Comparison of ENCODE assay signal across 8 cellular contexts in the genomic region with DNA sequence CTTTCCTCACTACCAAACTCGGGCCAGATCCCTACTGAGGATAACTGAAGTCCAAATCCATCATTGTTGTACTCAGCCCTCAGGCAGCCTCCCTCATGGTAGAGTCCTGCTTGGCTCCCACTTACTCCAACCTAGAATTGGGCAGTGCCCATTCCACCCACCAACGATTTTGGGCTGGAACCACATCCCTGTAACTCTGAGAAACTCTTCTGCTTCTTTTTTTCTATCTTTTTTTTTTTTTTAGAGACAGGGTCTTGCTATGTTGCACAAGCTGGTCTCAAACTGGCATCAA. TPM values are rescaled to one million over a fixed set of nuclear protein-coding genes. Genes with fewer than 3 reads are reported as not detected.
DNase-seq lines count a peak whose midpoint lies in the region; ATAC-seq, FAIRE-seq and TF ChIP-seq lines count a peak whose summit lies in the region.

No MANE protein-coding gene starts in this region.

- no peak for FAIRE-seq in A549 (lab: Jason Lieb, UNC)

- CTCF ChIA-PET in A549 (lab: Yijun Ruan, JAX), result interaction anchor here (1.3 to 4.2 kb wide), 6 partner anchors 9 to 42 kb away, joined by 3 to 26 read pairs (median 6); no protein-coding TSS in a partner anchor

- H3K27me3 ChIP-seq in muscle layer of colon (ENCODE audit: control insufficient read depth in 1 of 2, insufficient read depth in 2 of 2, low read length in 2 of 2), result no peaks in the 10 kb centered on the region

- no peak for ATAC-seq in A549
- ATAC-seq in GM19395 (IDR thresholded peaks at IDR 0.05; ENCODE audit: unreplicated experiment), result no peak
- no peak for ATAC-seq in GM21423 (IDR thresholded peaks at IDR 0.05; ENCODE audit: unreplicated experiment)

- TF ChIP-seq EP300 in A549 (IDR thresholded peaks at IDR 0.05), result no peak

- WGBS in A549 (ENCODE audit: missing lambda C conversion rate), result 1% methylated on average over 2 of the region's 2 CpGs

- peak overlapping the region; percentile 57 for H3K9ac ChIP-seq in muscle layer of colon (ENCODE audit: low read length)

- no peak for TF ChIP-seq RAD21 in A549 (conservative IDR thresholded peaks at IDR 0.05 in 1 of 2, IDR thresholded peaks at IDR 0.05 in 1 of 2)

- TF ChIP-seq CTCF in A549 (IDR thresholded peaks at IDR 0.05), result no peak
- no peak for TF ChIP-seq CTCF in cardiac fibroblast (IDR thresholded peaks at IDR 0.05; ENCODE audit: low read depth, low read length)

- peaks cover 4% of the 10 kb centered on the region for H3K36me3 Mint-ChIP-seq in IgD-negative memory B cell

- DNase-seq in A549 (ENCODE audit: low read depth in 1 of 2, low spot score in 1 of 2), result no peak
- no peak for DNase-seq in cardiac fibroblast (ENCODE audit: low read depth in 2 of 2)
- DNase-seq in ureter (ENCODE audit: low spot score), result no peak
- DNase-seq in SK-N-DZ (ENCODE audit: low spot score), result no peak

- POLR2A ChIA-PET in A549 (lab: Yijun Ruan, JAX), result no interaction called here

- H3K4me3 Mint-ChIP-seq in IgD-negative memory B cell, result peak overlapping the region; percentile 84 to 97 (median 90)

- H3K36me3 ChIP-seq in muscle layer of colon (ENCODE audit: insufficient read depth, low read length), result peaks cover 39% of the 10 kb centered on the region

- no peaks in the 10 kb centered on the region for H3K27me3 Mint-ChIP-seq in IgD-negative memory B cell

- peaks cover 8 to 17% (median 14%) of the 10 kb centered on the region in 3 donors for H3K4me1 Mint-ChIP-seq in IgD-negative memory B cell

- H3K27ac Mint-ChIP-seq in IgD-negative memory B cell, result peak overlapping the region; percentile 86 to 96 (median 93)

- no peaks in the 10 kb centered on the region for H3K9me3 Mint-ChIP-seq in IgD-negative memory B cell

- H3K9me3 ChIP-seq in A549 (no peaks in the 10 kb centered on the region), muscle layer of colon (ENCODE audit: low read length) (no peaks in the 10 kb centered on the region)

- peak overlapping the region; percentile 92 to 96 for H3K27ac ChIP-seq in A549
- H3K27ac ChIP-seq in muscle layer of colon (ENCODE audit: low read depth, low read length), result peak overlapping the region; percentile 97

- H3K4me2 ChIP-seq in A549, result peak overlapping the region; percentile 91

- H3K4me1 ChIP-seq in A549, result peaks cover 15% of the 10 kb centered on the region
- peaks cover 30% of the 10 kb centered on the region for H3K4me1 ChIP-seq in muscle layer of colon (ENCODE audit: insufficient read depth, low read length)

- no peak for TF ChIP-seq POLR2A in A549 (IDR thresholded peaks at IDR 0.05; ENCODE audit: low read length)

- H3K4me3 ChIP-seq in A549, result peak overlapping the region; percentile 82
- peak overlapping the region; percentile 84 to 86 for H3K4me3 ChIP-seq in cardiac fibroblast (replicated peaks in 1 of 2; ENCODE audit: low read depth in 2 of 2, low read length in 2 of 2)
- H3K4me3 ChIP-seq in muscle layer of colon (ENCODE audit: low read depth in 1 of 2, low read length in 2 of 2), result peak overlapping the region; percentile 92 to 96

TF ChIP-seq in A549, 52 proteins besides CTCF, POLR2A, EP300 and RAD21 (continues in another document):
- TF ChIP-seq, protein P1, sequence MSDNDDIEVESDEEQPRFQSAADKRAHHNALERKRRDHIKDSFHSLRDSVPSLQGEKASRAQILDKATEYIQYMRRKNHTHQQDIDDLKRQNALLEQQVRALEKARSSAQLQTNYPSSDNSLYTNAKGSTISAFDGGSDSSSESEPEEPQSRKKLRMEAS (IDR thresholded peaks at IDR 0.05), result no peak
- no peak for TF ChIP-seq TFCP2L1 (CRISPR knock-in tag; IDR thresholded peaks at IDR 0.05)
- TF ChIP-seq, protein P2, sequence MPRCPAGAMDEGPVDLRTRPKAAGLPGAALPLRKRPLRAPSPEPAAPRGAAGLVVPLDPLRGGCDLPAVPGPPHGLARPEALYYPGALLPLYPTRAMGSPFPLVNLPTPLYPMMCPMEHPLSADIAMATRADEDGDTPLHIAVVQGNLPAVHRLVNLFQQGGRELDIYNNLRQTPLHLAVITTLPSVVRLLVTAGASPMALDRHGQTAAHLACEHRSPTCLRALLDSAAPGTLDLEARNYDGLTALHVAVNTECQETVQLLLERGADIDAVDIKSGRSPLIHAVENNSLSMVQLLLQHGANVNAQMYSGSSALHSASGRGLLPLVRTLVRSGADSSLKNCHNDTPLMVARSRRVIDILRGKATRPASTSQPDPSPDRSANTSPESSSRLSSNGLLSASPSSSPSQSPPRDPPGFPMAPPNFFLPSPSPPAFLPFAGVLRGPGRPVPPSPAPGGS (IDR thresholded peaks at IDR 0.05), result no peak
- TF ChIP-seq CBX8 (IDR thresholded peaks at IDR 0.05), result no peak
- TF ChIP-seq, protein P3, sequence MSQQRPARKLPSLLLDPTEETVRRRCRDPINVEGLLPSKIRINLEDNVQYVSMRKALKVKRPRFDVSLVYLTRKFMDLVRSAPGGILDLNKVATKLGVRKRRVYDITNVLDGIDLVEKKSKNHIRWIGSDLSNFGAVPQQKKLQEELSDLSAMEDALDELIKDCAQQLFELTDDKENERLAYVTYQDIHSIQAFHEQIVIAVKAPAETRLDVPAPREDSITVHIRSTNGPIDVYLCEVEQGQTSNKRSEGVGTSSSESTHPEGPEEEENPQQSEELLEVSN (IDR thresholded peaks at IDR 0.05; ENCODE audit: borderline replicate concordance, low read depth), result no peak
- no peak for TF ChIP-seq KDM1A (IDR thresholded peaks at IDR 0.05; ENCODE audit: low read depth)
- no peak for TF ChIP-seq HEYL (CRISPR knock-in tag; IDR thresholded peaks at IDR 0.05)
- TF ChIP-seq FOSB (CRISPR knock-in tag; IDR thresholded peaks at IDR 0.05), result no peak
- no peak for TF ChIP-seq RARB (CRISPR knock-in tag; IDR thresholded peaks at IDR 0.05)
- no peak for TF ChIP-seq KDM5A (IDR thresholded peaks at IDR 0.05)
- TF ChIP-seq, protein P4, sequence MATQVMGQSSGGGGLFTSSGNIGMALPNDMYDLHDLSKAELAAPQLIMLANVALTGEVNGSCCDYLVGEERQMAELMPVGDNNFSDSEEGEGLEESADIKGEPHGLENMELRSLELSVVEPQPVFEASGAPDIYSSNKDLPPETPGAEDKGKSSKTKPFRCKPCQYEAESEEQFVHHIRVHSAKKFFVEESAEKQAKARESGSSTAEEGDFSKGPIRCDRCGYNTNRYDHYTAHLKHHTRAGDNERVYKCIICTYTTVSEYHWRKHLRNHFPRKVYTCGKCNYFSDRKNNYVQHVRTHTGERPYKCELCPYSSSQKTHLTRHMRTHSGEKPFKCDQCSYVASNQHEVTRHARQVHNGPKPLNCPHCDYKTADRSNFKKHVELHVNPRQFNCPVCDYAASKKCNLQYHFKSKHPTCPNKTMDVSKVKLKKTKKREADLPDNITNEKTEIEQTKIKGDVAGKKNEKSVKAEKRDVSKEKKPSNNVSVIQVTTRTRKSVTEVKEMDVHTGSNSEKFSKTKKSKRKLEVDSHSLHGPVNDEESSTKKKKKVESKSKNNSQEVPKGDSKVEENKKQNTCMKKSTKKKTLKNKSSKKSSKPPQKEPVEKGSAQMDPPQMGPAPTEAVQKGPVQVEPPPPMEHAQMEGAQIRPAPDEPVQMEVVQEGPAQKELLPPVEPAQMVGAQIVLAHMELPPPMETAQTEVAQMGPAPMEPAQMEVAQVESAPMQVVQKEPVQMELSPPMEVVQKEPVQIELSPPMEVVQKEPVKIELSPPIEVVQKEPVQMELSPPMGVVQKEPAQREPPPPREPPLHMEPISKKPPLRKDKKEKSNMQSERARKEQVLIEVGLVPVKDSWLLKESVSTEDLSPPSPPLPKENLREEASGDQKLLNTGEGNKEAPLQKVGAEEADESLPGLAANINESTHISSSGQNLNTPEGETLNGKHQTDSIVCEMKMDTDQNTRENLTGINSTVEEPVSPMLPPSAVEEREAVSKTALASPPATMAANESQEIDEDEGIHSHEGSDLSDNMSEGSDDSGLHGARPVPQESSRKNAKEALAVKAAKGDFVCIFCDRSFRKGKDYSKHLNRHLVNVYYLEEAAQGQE (IDR thresholded peaks at IDR 0.05), result no peak; the same call in 1 of the 2 replicates

RNA-seq across cellular contexts. Expression of a gene that starts 1.2 kb away (rescaled TPM):
- polyA plus RNA-seq in A549 (2011; rRNA removed) (6.3 and 8.4 TPM in 2 replicates), A549 (2017; fragmentation: RNase III; extraction: RNeasy Plus Mini Kit Qiagen cat#74134 plus additional on column Dnase treatment) (16.2 to 19.2 TPM (median 18.2 TPM) in 3 replicates), IgD-negative memory B cell (27.6 TPM)
- polyA plus RNA-seq in A549 (2012; cell fraction: cytosol; rRNA removed), result 11.7 and 14.9 TPM in 2 replicates
- polyA plus RNA-seq in A549 (2012; cell fraction: nucleus; rRNA removed), result 38.4 and 39.3 TPM in 2 replicates
- polyA minus RNA-seq in A549 (2011; rRNA and poly(A)+ RNA removed), result 2.4 and 5.7 TPM in 2 replicates
- 37.8 TPM for total RNA-seq in ureter
- polyA plus RNA-seq in SK-N-DZ (2014; cell fraction: cytosol; rRNA removed), result 11.3 and 11.7 TPM in 2 replicates
- 57.9 and 107 TPM in 2 replicates for polyA plus RNA-seq in SK-N-DZ (2014; cell fraction: nucleus; rRNA removed)

RNA-seq across cellular contexts. Expression of a gene that starts 6.3 kb away (rescaled TPM):
- 5.9 and 8.1 TPM in 2 replicates for polyA plus RNA-seq in A549 (2011; rRNA removed)
- polyA plus RNA-seq in A549 (2012; cell fraction: cytosol; rRNA removed), result 10.4 and 14.6 TPM in 2 replicates
- polyA plus RNA-seq in A549 (2012; cell fraction: nucleus; rRNA removed), result 34.8 and 43.0 TPM in 2 replicates
- polyA plus RNA-seq in A549 (2017; fragmentation: RNase III; extraction: RNeasy Plus Mini Kit Qiagen cat#74134 plus additional on column Dnase treatment), result 29.0 to 34.8 TPM (median 33.3 TPM) in 3 replicates
- 17.2 and 17.3 TPM in 2 replicates for polyA minus RNA-seq in A549 (2011; rRNA and poly(A)+ RNA removed)
- polyA plus RNA-seq in IgD-negative memory B cell, result 7.1 TPM
- 82.5 TPM for total RNA-seq in ureter
- 21.6 and 21.9 TPM in 2 replicates for polyA plus RNA-seq in SK-N-DZ (2014; cell fraction: cytosol; rRNA removed)
- 38.3 and 53.2 TPM in 2 replicates for polyA plus RNA-seq in SK-N-DZ (2014; cell fraction: nucleus; rRNA removed)

RNA-seq across cellular contexts. Expression of a gene that starts 41.8 kb away (rescaled TPM):
- polyA plus RNA-seq in A549 (2011; rRNA removed) (6.8 and 7.1 TPM in 2 replicates), A549 (2017; fragmentation: RNase III; extraction: RNeasy Plus Mini Kit Qiagen cat#74134 plus additional on column Dnase treatment) (6.5 to 7.4 TPM (median 7.0 TPM) in 3 replicates), IgD-negative memory B cell (12.8 TPM)
- polyA plus RNA-seq in A549 (2012; cell fraction: cytosol; rRNA removed), result 4.9 and 8.9 TPM in 2 replicates
- polyA plus RNA-seq in A549 (2012; cell fraction: nucleus; rRNA removed), result 9.3 and 12.7 TPM in 2 replicates
- 7.9 and 11.1 TPM in 2 replicates for polyA minus RNA-seq in A549 (2011; rRNA and poly(A)+ RNA removed)
- 10.2 TPM for total RNA-seq in ureter
- polyA plus RNA-seq in SK-N-DZ (2014; cell fraction: cytosol; rRNA removed), result 17.3 and 17.5 TPM in 2 replicates
- 13.5 and 17.8 TPM in 2 replicates for polyA plus RNA-seq in SK-N-DZ (2014; cell fraction: nucleus; rRNA removed)

RNA-seq across cellular contexts. Expression of a gene that starts 47.0 kb away (rescaled TPM):
- polyA plus RNA-seq in A549 (2011; rRNA removed), result 6.2 and 10.0 TPM in 2 replicates
- 7.9 and 17.1 TPM in 2 replicates for polyA plus RNA-seq in A549 (2012; cell fraction: cytosol; rRNA removed)
- polyA plus RNA-seq in A549 (2012; cell fraction: nucleus; rRNA removed), result 20.8 and 30.6 TPM in 2 replicates
- polyA plus RNA-seq in A549 (2017; fragmentation: RNase III; extraction: RNeasy Plus Mini Kit Qiagen cat#74134 plus additional on column Dnase treatment), result 18.9 to 19.9 TPM (median 19.5 TPM) in 3 replicates
- polyA minus RNA-seq in A549 (2011; rRNA and poly(A)+ RNA removed), result 22.3 and 26.5 TPM in 2 replicates
- 32.6 TPM for polyA plus RNA-seq in IgD-negative memory B cell
- total RNA-seq in ureter, result 82.3 TPM
- 1.5 and 2.9 TPM in 2 replicates for polyA plus RNA-seq in SK-N-DZ (2014; cell fraction: cytosol; rRNA removed)
- polyA plus RNA-seq in SK-N-DZ (2014; cell fraction: nucleus; rRNA removed), result 3.0 and 9.9 TPM in 2 replicates
